Comparison of ENCODE assay signal across 1 cellular context in the genomic region with DNA sequence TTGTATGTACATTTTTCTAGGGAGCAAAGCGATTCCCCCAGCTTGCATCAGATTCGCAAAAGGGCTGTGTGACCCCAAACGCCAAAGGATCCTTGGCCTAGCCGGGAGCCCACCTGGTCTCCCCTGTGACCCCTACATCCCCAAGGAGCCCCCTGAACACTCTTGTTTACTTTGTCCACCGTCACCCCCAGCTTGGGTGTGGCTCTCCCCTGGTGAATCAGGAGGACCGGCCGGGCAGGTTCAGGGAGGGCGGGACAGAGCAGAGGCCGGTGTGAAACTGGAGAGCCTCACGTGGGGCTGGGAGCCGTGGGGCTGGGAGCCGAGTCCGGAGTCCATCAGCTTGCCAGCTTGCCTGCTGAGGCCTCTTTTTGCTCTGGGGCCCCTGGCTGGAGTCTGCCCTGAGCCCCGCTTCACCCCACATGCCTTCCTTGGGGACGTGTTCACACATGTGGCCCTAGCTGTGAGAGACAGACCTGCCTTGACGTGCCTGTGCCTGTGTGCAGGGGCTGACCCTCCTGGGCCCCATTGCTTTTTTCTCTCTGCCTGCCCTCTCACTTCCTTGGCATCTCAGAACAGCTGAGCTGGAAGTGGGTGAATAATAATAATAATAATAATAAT.
TF ChIP-seq lines count a peak whose summit lies in the region.

No MANE protein-coding gene starts in this region.

TF ChIP-seq in K562, 482 proteins besides CTCF, POLR2A, EP300 and RAD21 (continues in another document):
- TF ChIP-seq GABPB1 (CRISPR knock-in tag; IDR thresholded peaks at IDR 0.05), result peak; percentile 30; the same call in 1 of the 2 replicates
- TF ChIP-seq, protein P1, sequence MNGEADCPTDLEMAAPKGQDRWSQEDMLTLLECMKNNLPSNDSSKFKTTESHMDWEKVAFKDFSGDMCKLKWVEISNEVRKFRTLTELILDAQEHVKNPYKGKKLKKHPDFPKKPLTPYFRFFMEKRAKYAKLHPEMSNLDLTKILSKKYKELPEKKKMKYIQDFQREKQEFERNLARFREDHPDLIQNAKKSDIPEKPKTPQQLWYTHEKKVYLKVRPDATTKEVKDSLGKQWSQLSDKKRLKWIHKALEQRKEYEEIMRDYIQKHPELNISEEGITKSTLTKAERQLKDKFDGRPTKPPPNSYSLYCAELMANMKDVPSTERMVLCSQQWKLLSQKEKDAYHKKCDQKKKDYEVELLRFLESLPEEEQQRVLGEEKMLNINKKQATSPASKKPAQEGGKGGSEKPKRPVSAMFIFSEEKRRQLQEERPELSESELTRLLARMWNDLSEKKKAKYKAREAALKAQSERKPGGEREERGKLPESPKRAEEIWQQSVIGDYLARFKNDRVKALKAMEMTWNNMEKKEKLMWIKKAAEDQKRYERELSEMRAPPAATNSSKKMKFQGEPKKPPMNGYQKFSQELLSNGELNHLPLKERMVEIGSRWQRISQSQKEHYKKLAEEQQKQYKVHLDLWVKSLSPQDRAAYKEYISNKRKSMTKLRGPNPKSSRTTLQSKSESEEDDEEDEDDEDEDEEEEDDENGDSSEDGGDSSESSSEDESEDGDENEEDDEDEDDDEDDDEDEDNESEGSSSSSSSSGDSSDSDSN (IDR thresholded peaks at IDR 0.05; ENCODE audit: borderline replicate concordance in 1 of 2, low read depth in 2 of 2, low read length in 2 of 2), result 0 out of 4 replicates have a peak, but pooled peaks of 1 of the 2 experiments have one; percentile 33
- TF ChIP-seq, protein P2, sequence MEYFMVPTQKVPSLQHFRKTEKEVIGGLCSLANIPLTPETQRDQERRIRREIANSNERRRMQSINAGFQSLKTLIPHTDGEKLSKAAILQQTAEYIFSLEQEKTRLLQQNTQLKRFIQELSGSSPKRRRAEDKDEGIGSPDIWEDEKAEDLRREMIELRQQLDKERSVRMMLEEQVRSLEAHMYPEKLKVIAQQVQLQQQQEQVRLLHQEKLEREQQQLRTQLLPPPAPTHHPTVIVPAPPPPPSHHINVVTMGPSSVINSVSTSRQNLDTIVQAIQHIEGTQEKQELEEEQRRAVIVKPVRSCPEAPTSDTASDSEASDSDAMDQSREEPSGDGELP (CRISPR knock-in tag; IDR thresholded peaks at IDR 0.05; ENCODE audit: borderline replicate concordance), result 0 out of 2 replicates have a peak, but pooled peaks have one; percentile 47
- TF ChIP-seq BHLHE40 (IDR thresholded peaks at IDR 0.05; ENCODE audit: low read length), result peak; percentile 70
- TF ChIP-seq NFE2 (IDR thresholded peaks at IDR 0.05; ENCODE audit: low read depth), result no peak
- TF ChIP-seq, protein P3, sequence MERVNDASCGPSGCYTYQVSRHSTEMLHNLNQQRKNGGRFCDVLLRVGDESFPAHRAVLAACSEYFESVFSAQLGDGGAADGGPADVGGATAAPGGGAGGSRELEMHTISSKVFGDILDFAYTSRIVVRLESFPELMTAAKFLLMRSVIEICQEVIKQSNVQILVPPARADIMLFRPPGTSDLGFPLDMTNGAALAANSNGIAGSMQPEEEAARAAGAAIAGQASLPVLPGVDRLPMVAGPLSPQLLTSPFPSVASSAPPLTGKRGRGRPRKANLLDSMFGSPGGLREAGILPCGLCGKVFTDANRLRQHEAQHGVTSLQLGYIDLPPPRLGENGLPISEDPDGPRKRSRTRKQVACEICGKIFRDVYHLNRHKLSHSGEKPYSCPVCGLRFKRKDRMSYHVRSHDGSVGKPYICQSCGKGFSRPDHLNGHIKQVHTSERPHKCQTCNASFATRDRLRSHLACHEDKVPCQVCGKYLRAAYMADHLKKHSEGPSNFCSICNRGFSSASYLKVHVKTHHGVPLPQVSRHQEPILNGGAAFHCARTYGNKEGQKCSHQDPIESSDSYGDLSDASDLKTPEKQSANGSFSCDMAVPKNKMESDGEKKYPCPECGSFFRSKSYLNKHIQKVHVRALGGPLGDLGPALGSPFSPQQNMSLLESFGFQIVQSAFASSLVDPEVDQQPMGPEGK (CRISPR knock-in tag; IDR thresholded peaks at IDR 0.05; ENCODE audit: borderline replicate concordance), result no peak
- TF ChIP-seq ZFX (CRISPR knock-in tag; IDR thresholded peaks at IDR 0.05), result peak; percentile 38; the same call in 1 of the 2 replicates
- TF ChIP-seq MYC (IDR thresholded peaks at IDR 0.05; ENCODE audit: low read depth, low read length), result peak; percentile 59
- no peak for TF ChIP-seq MYC (CRISPR knock-in tag; IDR thresholded peaks at IDR 0.05; ENCODE audit: borderline replicate concordance, low read depth)
- peak; percentile 37 for TF ChIP-seq KDM5B (IDR thresholded peaks at IDR 0.05; ENCODE audit: insufficient replicate concordance, low read depth, low read length)
- peak; percentile 44 for TF ChIP-seq RBBP5 (IDR thresholded peaks at IDR 0.05; ENCODE audit: borderline replicate concordance, insufficient read depth, low read length, poor library complexity, severe bottlenecking)
- TF ChIP-seq EZH2 (IDR thresholded peaks at IDR 0.05; ENCODE audit: borderline replicate concordance, low read depth, low read length), result no peak
- no peak for TF ChIP-seq STAT5B (CRISPR knock-in tag; IDR thresholded peaks at IDR 0.05)
- TF ChIP-seq MXI1 (IDR thresholded peaks at IDR 0.05; ENCODE audit: low read depth, low read length), result peak; percentile 32; the same call in 1 of the 2 replicates
- TF ChIP-seq ZBTB1 (CRISPR knock-in tag; IDR thresholded peaks at IDR 0.05; ENCODE audit: borderline replicate concordance, low read depth), result peak; percentile 21; the same call in 1 of the 2 replicates
- TF ChIP-seq, protein P4, sequence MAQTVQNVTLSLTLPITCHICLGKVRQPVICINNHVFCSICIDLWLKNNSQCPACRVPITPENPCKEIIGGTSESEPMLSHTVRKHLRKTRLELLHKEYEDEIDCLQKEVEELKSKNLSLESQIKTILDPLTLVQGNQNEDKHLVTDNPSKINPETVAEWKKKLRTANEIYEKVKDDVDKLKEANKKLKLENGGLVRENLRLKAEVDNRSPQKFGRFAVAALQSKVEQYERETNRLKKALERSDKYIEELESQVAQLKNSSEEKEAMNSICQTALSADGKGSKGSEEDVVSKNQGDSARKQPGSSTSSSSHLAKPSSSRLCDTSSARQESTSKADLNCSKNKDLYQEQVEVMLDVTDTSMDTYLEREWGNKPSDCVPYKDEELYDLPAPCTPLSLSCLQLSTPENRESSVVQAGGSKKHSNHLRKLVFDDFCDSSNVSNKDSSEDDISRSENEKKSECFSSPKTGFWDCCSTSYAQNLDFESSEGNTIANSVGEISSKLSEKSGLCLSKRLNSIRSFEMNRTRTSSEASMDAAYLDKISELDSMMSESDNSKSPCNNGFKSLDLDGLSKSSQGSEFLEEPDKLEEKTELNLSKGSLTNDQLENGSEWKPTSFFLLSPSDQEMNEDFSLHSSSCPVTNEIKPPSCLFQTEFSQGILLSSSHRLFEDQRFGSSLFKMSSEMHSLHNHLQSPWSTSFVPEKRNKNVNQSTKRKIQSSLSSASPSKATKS (CRISPR knock-in tag; IDR thresholded peaks at IDR 0.05), result no peak
- no peak for TF ChIP-seq ARID2 (IDR thresholded peaks at IDR 0.05)
- TF ChIP-seq RAD51 (IDR thresholded peaks at IDR 0.05; ENCODE audit: borderline replicate concordance, low read depth), result peak; percentile 54; the same call in 1 of the 2 replicates
- 0 out of 4 replicates have a peak, but pooled peaks of 1 of the 2 experiments have one; percentile 26 for TF ChIP-seq RCOR1 (IDR thresholded peaks at IDR 0.05; ENCODE audit: borderline replicate concordance in 1 of 2, low read depth in 2 of 2, low read length in 2 of 2)
- TF ChIP-seq CREM (IDR thresholded peaks at IDR 0.05; ENCODE audit: low read depth), result peak; percentile 12; the same call in 1 of the 2 replicates
- TF ChIP-seq POLR2G (IDR thresholded peaks at IDR 0.05; ENCODE audit: low read depth, low read length), result peak; percentile 78
- peak in 1 of 2 experiments; percentile 11; a peak in 1 of 4 replicates for TF ChIP-seq NRF1 (conservative IDR thresholded peaks at IDR 0.05 in 1 of 2, IDR thresholded peaks at IDR 0.05 in 1 of 2)
- TF ChIP-seq, protein P5, sequence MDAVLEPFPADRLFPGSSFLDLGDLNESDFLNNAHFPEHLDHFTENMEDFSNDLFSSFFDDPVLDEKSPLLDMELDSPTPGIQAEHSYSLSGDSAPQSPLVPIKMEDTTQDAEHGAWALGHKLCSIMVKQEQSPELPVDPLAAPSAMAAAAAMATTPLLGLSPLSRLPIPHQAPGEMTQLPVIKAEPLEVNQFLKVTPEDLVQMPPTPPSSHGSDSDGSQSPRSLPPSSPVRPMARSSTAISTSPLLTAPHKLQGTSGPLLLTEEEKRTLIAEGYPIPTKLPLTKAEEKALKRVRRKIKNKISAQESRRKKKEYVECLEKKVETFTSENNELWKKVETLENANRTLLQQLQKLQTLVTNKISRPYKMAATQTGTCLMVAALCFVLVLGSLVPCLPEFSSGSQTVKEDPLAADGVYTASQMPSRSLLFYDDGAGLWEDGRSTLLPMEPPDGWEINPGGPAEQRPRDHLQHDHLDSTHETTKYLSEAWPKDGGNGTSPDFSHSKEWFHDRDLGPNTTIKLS (IDR thresholded peaks at IDR 0.05; ENCODE audit: borderline replicate concordance, low read depth), result no peak
- TF ChIP-seq SAP30 (IDR thresholded peaks at IDR 0.05; ENCODE audit: borderline replicate concordance, insufficient read depth, low read depth, low read length, poor library complexity, severe bottlenecking), result peak; percentile 44
- TF ChIP-seq FOXK2 (conservative IDR thresholded peaks at IDR 0.05 in 1 of 2, IDR thresholded peaks at IDR 0.05 in 1 of 2; ENCODE audit: low read depth in 2 of 2), result peak; percentile 65 to 72; a peak in 2 of 4 replicates
- no peak for TF ChIP-seq TAF7 (tag; IDR thresholded peaks at IDR 0.05)
- peak in 1 of 3 experiments; percentile 35 for TF ChIP-seq YY1 (IDR thresholded peaks at IDR 0.05; ENCODE audit: borderline replicate concordance in 1 of 3, control insufficient read depth in 1 of 3, extremely low read depth in 1 of 3, insufficient read depth in 3 of 3, insufficient read length in 1 of 3, insufficient replicate concordance in 2 of 3, low read depth in 1 of 3, low read length in 2 of 3)
- TF ChIP-seq, protein P6, sequence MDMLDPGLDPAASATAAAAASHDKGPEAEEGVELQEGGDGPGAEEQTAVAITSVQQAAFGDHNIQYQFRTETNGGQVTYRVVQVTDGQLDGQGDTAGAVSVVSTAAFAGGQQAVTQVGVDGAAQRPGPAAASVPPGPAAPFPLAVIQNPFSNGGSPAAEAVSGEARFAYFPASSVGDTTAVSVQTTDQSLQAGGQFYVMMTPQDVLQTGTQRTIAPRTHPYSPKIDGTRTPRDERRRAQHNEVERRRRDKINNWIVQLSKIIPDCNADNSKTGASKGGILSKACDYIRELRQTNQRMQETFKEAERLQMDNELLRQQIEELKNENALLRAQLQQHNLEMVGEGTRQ (CRISPR knock-in tag; IDR thresholded peaks at IDR 0.05), result peak; percentile 75
- TF ChIP-seq CXXC5 (CRISPR knock-in tag; IDR thresholded peaks at IDR 0.05), result peak; percentile 16; the same call in 1 of the 2 replicates
- TF ChIP-seq ARHGAP35 (IDR thresholded peaks at IDR 0.05; ENCODE audit: partially characterized antibody), result no peak
- TF ChIP-seq MTA3 (IDR thresholded peaks at IDR 0.05; ENCODE audit: borderline replicate concordance), result no peak; the same call in 1 of the 2 replicates
- peak; percentile 82 for TF ChIP-seq L3MBTL2 (IDR thresholded peaks at IDR 0.05)
- TF ChIP-seq XRCC5 (IDR thresholded peaks at IDR 0.05; ENCODE audit: low read depth, low read length), result 0 out of 2 replicates have a peak, but pooled peaks have one; percentile 45
- TF ChIP-seq CTBP1 (IDR thresholded peaks at IDR 0.05; ENCODE audit: borderline replicate concordance), result no peak
- TF ChIP-seq, protein P7, sequence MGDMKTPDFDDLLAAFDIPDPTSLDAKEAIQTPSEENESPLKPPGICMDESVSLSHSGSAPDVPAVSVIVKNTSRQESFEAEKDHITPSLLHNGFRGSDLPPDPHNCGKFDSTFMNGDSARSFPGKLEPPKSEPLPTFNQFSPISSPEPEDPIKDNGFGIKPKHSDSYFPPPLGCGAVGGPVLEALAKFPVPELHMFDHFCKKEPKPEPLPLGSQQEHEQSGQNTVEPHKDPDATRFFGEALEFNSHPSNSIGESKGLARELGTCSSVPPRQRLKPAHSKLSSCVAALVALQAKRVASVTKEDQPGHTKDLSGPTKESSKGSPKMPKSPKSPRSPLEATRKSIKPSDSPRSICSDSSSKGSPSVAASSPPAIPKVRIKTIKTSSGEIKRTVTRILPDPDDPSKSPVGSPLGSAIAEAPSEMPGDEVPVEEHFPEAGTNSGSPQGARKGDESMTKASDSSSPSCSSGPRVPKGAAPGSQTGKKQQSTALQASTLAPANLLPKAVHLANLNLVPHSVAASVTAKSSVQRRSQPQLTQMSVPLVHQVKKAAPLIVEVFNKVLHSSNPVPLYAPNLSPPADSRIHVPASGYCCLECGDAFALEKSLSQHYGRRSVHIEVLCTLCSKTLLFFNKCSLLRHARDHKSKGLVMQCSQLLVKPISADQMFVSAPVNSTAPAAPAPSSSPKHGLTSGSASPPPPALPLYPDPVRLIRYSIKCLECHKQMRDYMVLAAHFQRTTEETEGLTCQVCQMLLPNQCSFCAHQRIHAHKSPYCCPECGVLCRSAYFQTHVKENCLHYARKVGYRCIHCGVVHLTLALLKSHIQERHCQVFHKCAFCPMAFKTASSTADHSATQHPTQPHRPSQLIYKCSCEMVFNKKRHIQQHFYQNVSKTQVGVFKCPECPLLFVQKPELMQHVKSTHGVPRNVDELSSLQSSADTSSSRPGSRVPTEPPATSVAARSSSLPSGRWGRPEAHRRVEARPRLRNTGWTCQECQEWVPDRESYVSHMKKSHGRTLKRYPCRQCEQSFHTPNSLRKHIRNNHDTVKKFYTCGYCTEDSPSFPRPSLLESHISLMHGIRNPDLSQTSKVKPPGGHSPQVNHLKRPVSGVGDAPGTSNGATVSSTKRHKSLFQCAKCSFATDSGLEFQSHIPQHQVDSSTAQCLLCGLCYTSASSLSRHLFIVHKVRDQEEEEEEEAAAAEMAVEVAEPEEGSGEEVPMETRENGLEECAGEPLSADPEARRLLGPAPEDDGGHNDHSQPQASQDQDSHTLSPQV (IDR thresholded peaks at IDR 0.05), result 0 out of 2 replicates have a peak, but pooled peaks have one; percentile 48
- TF ChIP-seq, protein P8, sequence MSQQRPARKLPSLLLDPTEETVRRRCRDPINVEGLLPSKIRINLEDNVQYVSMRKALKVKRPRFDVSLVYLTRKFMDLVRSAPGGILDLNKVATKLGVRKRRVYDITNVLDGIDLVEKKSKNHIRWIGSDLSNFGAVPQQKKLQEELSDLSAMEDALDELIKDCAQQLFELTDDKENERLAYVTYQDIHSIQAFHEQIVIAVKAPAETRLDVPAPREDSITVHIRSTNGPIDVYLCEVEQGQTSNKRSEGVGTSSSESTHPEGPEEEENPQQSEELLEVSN (IDR thresholded peaks at IDR 0.05; ENCODE audit: borderline replicate concordance in 1 of 2, extremely low read depth in 1 of 2, insufficient read depth in 1 of 2, insufficient read length in 1 of 2, low read depth in 1 of 2, low read length in 1 of 2, poor library complexity in 1 of 2, severe bottlenecking in 1 of 2), result peak in 1 of 2 experiments; percentile 84
- TF ChIP-seq ZNF121 (CRISPR knock-in tag; conservative IDR thresholded peaks at IDR 0.05), result no peak
- TF ChIP-seq JUND (IDR thresholded peaks at IDR 0.05; ENCODE audit: borderline replicate concordance, low read depth, low read length), result 0 out of 2 replicates have a peak, but pooled peaks have one; percentile 11
- TF ChIP-seq JUND (tag; IDR thresholded peaks at IDR 0.05; ENCODE audit: borderline replicate concordance, low read depth, low read length), result no peak
- TF ChIP-seq HNRNPLL (IDR thresholded peaks at IDR 0.05; ENCODE audit: low read depth, low read length, poor library complexity, severe bottlenecking), result peak; percentile 32
- TF ChIP-seq, protein P9, sequence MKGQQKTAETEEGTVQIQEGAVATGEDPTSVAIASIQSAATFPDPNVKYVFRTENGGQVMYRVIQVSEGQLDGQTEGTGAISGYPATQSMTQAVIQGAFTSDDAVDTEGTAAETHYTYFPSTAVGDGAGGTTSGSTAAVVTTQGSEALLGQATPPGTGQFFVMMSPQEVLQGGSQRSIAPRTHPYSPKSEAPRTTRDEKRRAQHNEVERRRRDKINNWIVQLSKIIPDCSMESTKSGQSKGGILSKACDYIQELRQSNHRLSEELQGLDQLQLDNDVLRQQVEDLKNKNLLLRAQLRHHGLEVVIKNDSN (CRISPR knock-in tag; IDR thresholded peaks at IDR 0.05), result peak; percentile 79
